In genomic region chr4:183424109-183424751, GRCh38 we compare ENCODE assay signal across 24 cellular contexts. TPM values are rescaled to one million over a fixed set of nuclear protein-coding genes. Genes with fewer than 3 reads are reported as not detected.
DNase-seq lines count a peak whose midpoint lies in the region; ATAC-seq and TF ChIP-seq lines count a peak whose summit lies in the region.
"Had no signal": no experiment of that assay in that cellular context is flagged by ENCODE, and none has a peak within 500 bp of the region (broad histone marks: within the 10 kb centered on the region; RNA-seq: fewer than 3 reads in every experiment).

No MANE protein-coding gene starts in this region.

- no peak overlapping the region for H3K14ac ChIP-seq in mesenchymal stem cell (ENCODE audit: low read length in 2 of 2)

- H3K79me1 ChIP-seq in mesenchymal stem cell (replicated peaks; ENCODE audit: low read length, poor library complexity, severe bottlenecking): no peaks in the 10 kb centered on the region

- H2AFZ ChIP-seq in mesenchymal stem cell (ENCODE audit: low read depth, low read length): no peak overlapping the region

- H3K36me3 Mint-ChIP-seq in Calu3 (ENCODE audit: insufficient read depth, unreplicated experiment) (no peaks in the 10 kb centered on the region), T-helper 17 cell (ENCODE audit: low read depth) (no peaks in the 10 kb centered on the region)
- H3K36me3 Mint-ChIP-seq: IgD-negative memory B cell had no signal

- peak overlapping the region; percentile 32 for H3K27ac Mint-ChIP-seq in Calu3 (ENCODE audit: unreplicated experiment)
- peak overlapping the region; percentile 29 for H3K27ac Mint-ChIP-seq in T-helper 17 cell
- H3K27ac Mint-ChIP-seq: activated CD4-positive, alpha-beta T cell treated with anti-CD3 and anti-CD28 coated beads for 36 hours; activated naive CD8-positive, alpha-beta T cell treated with anti-CD3 and anti-CD28 coated beads, Interleukin-2, amount 10 ng/mL, durations not matched to agents 7 days and 5 days; activated T-helper 17 cell treated with anti-CD3 and anti-CD28 coated beads, Interleukin-2, amount 50 U/mL, for 72 hours; IgD-negative memory B cell had no signal

- CTCF ChIA-PET in Calu3 (lab: Charles Lee): interaction anchor here (1.3 to 1.5 kb wide), 2 partner anchors 15 to 20 kb away, joined by 3 to 4 read pairs; partner anchors contain the start of gene CDKN2AIP

- H3K9me3 ChIP-seq in T-helper 17 cell (ENCODE audit: control insufficient read depth, low read length, poor library complexity, severe bottlenecking): no peaks in the 10 kb centered on the region
- no peaks in the 10 kb centered on the region for H3K9me3 ChIP-seq in mesenchymal stem cell (ENCODE audit: control insufficient read depth, low read length)
- H3K9me3 ChIP-seq: neutrophil, psoas muscle, thoracic aorta had no signal

- TF ChIP-seq CTCF in Calu3 (IDR thresholded peaks at IDR 0.05; ENCODE audit: unreplicated experiment): no peak

- H3K9me3 Mint-ChIP-seq in Calu3 (ENCODE audit: low read depth, unreplicated experiment): no peaks in the 10 kb centered on the region
- H3K9me3 Mint-ChIP-seq: activated naive CD8-positive, alpha-beta T cell treated with anti-CD3 and anti-CD28 coated beads, Interleukin-2, amount 10 ng/mL, durations not matched to agents 7 days and 5 days; activated T-helper 17 cell treated with anti-CD3 and anti-CD28 coated beads, Interleukin-2, amount 50 U/mL, for 72 hours; IgD-negative memory B cell had no signal

- no peaks in the 10 kb centered on the region for H3K27me3 ChIP-seq in mesenchymal stem cell (ENCODE audit: control insufficient read depth in 1 of 2, insufficient read depth in 1 of 2, low read length in 2 of 2)
- H3K27me3 ChIP-seq: neutrophil had no signal

- DNase-seq in Calu3 (no peak), HK-2 (ENCODE audit: unreplicated experiment) (peak; percentile 42), T-helper 17 cell (no peak), mesenchymal stem cell (no peak), NCI-H345 (lab: John Stamatoyannopoulos, UW) (no peak), NCI-H1930 (lab: John Stamatoyannopoulos, UW) (no peak), activated gamma-delta T cell (lab: John Stamatoyannopoulos, UW) (no peak)
- DNase-seq: activated CD4-positive, alpha-beta T cell treated with anti-CD3 and anti-CD28 coated beads for 36 hours; activated naive CD8-positive, alpha-beta T cell treated with anti-CD3 and anti-CD28 coated beads, Interleukin-2, amount 10 ng/mL, durations not matched to agents 7 days and 5 days; DMS79; effector CD4-positive, alpha-beta T cell; foreskin melanocyte; hypothalamus; NCI-H146; NCI-H2171; NCI-H526; psoas muscle; SHP77; SW 1271 had no signal

- intact Hi-C loops in Calu3 (cut with micrococcal nuclease; ENCODE audit: unreplicated experiment): no loop called here

- no peak overlapping the region for H2BK120ac ChIP-seq in mesenchymal stem cell (ENCODE audit: low read depth, low read length)

- H3K4me3 ChIP-seq in mesenchymal stem cell (ENCODE audit: insufficient read depth in 1 of 2, low read depth in 1 of 2, low read length in 2 of 2): no peak overlapping the region
- H3K4me3 ChIP-seq: psoas muscle, thoracic aorta had no signal

- peaks cover 23% of the 10 kb centered on the region for H3K4me1 Mint-ChIP-seq in Calu3 (ENCODE audit: low read depth, unreplicated experiment)
- H3K4me1 Mint-ChIP-seq in T-helper 17 cell: peaks cover 9% of the 10 kb centered on the region
- H3K4me1 Mint-ChIP-seq: IgD-negative memory B cell had no signal

- ATAC-seq in T-helper 17 cell (no peak), GM21576 (IDR thresholded peaks at IDR 0.05; ENCODE audit: unreplicated experiment) (no peak)
- ATAC-seq: activated CD4-positive, alpha-beta T cell treated with anti-CD3 and anti-CD28 coated beads for 36 hours; activated T-helper 17 cell treated with anti-CD3 and anti-CD28 coated beads, Interleukin-2, amount 50 U/mL, for 72 hours; psoas muscle had no signal

- peaks cover 17% of the 10 kb centered on the region for H3K4me1 ChIP-seq in mesenchymal stem cell (ENCODE audit: control insufficient read depth, insufficient read depth, low read depth, low read length)
- H3K4me1 ChIP-seq: psoas muscle had no signal

- no peak overlapping the region for H3K9ac ChIP-seq in mesenchymal stem cell (ENCODE audit: low read length)

- H3K27me3 Mint-ChIP-seq in Calu3 (ENCODE audit: unreplicated experiment) (no peaks in the 10 kb centered on the region), T-helper 17 cell (no peaks in the 10 kb centered on the region)
- H3K27me3 Mint-ChIP-seq: activated CD4-positive, alpha-beta T cell treated with anti-CD3 and anti-CD28 coated beads for 36 hours; activated naive CD8-positive, alpha-beta T cell treated with anti-CD3 and anti-CD28 coated beads, Interleukin-2, amount 10 ng/mL, durations not matched to agents 7 days and 5 days; activated T-helper 17 cell treated with anti-CD3 and anti-CD28 coated beads, Interleukin-2, amount 50 U/mL, for 72 hours had no signal

- no peak overlapping the region for H4K8ac ChIP-seq in mesenchymal stem cell (ENCODE audit: low read length)

- H2BK5ac ChIP-seq in mesenchymal stem cell (ENCODE audit: low read depth, low read length, poor library complexity, severe bottlenecking): no peak overlapping the region

- no peak overlapping the region for H2BK15ac ChIP-seq in mesenchymal stem cell (ENCODE audit: low read depth, poor library complexity, severe bottlenecking)

- no peaks in the 10 kb centered on the region for H3K36me3 ChIP-seq in mesenchymal stem cell (ENCODE audit: control insufficient read depth in 1 of 2, insufficient read depth in 2 of 2, low read depth in 1 of 2, low read length in 2 of 2)
- H3K36me3 ChIP-seq: neutrophil, thoracic aorta had no signal

- no peak overlapping the region for H4K91ac ChIP-seq in mesenchymal stem cell (ENCODE audit: low read length)

- no peak overlapping the region for H3K27ac ChIP-seq in mesenchymal stem cell (ENCODE audit: low read length, poor library complexity, severe bottlenecking)
- H3K27ac ChIP-seq: neutrophil, psoas muscle, thoracic aorta had no signal

- no peak overlapping the region for H3K18ac ChIP-seq in mesenchymal stem cell (ENCODE audit: low read depth in 1 of 2, low read length in 2 of 2)

- no peak overlapping the region for H3K4ac ChIP-seq in mesenchymal stem cell (ENCODE audit: low read depth in 1 of 2, low read length in 2 of 2)

- H2AK5ac ChIP-seq in mesenchymal stem cell (ENCODE audit: low read length, severe bottlenecking): peak overlapping the region; percentile 54

- H3K23ac ChIP-seq in mesenchymal stem cell (ENCODE audit: low read length in 2 of 2): no peak overlapping the region

- no peak overlapping the region for H3K4me2 ChIP-seq in mesenchymal stem cell (ENCODE audit: low read length, poor library complexity, severe bottlenecking)

- no peak overlapping the region for H3K4me3 Mint-ChIP-seq in Calu3 (ENCODE audit: low read depth, unreplicated experiment)
- H3K4me3 Mint-ChIP-seq in T-helper 17 cell: no peak overlapping the region
- H3K4me3 Mint-ChIP-seq: activated CD4-positive, alpha-beta T cell treated with anti-CD3 and anti-CD28 coated beads for 36 hours; activated naive CD8-positive, alpha-beta T cell treated with anti-CD3 and anti-CD28 coated beads, Interleukin-2, amount 10 ng/mL, durations not matched to agents 7 days and 5 days; activated T-helper 17 cell treated with anti-CD3 and anti-CD28 coated beads, Interleukin-2, amount 50 U/mL, for 72 hours; IgD-negative memory B cell had no signal

- WGBS in mesenchymal stem cell: 88% methylated on average over 3 of the region's 5 CpGs

- BruUV-seq in Calu3 (replicated peaks; lab: Mats Ljungman, UMichigan): no TSS peak

- H2BK12ac ChIP-seq in mesenchymal stem cell (ENCODE audit: low read length in 2 of 2): no peak overlapping the region

RNA-seq across cellular contexts. Expression of gene CDKN2AIP, which starts 20.2 kb away (rescaled TPM):
- total RNA-seq in Calu3 (2022): 17.2 and 17.5 TPM in 2 replicates
- total RNA-seq in T-helper 17 cell: 10 to 100 TPM; 25.9 to 33.4 TPM
- polyA plus RNA-seq in mesenchymal stem cell (2013, experiment 1 of 2): 6.7 TPM
- polyA plus RNA-seq in mesenchymal stem cell (2013, experiment 2 of 2): 7.0 TPM
